Comparison of ENCODE assay signal across 1 cellular context in genomic region chr19:51098366-51099069, GRCh38.
TF ChIP-seq lines count a peak whose summit lies in the region.

No MANE protein-coding gene starts in this region.

TF ChIP-seq in SK-N-SH, 30 proteins besides CTCF, POLR2A, EP300 and RAD21 (continued from another document):
- no peak for TF ChIP-seq USF1 (IDR thresholded peaks at IDR 0.05; ENCODE audit: borderline replicate concordance, low read depth)
- TF ChIP-seq YY1 (IDR thresholded peaks at IDR 0.05; ENCODE audit: low read depth) = no peak
- no peak for TF ChIP-seq REST (IDR thresholded peaks at IDR 0.05; ENCODE audit: low read depth, low read length)
- TF ChIP-seq FOXM1 (IDR thresholded peaks at IDR 0.05; ENCODE audit: low read depth) = no peak
- no peak for TF ChIP-seq SMC3 (IDR thresholded peaks at IDR 0.05; ENCODE audit: low read depth, low read length)
- no peak for TF ChIP-seq CHD2 (IDR thresholded peaks at IDR 0.05; ENCODE audit: low read length, partially characterized antibody)
- no peak for TF ChIP-seq ZBTB33 (IDR thresholded peaks at IDR 0.05; ENCODE audit: borderline replicate concordance, low read depth)
- no peak for TF ChIP-seq SIN3A (IDR thresholded peaks at IDR 0.05; ENCODE audit: borderline replicate concordance, low read depth, low read length)
- no peak for TF ChIP-seq RCOR1 (IDR thresholded peaks at IDR 0.05; ENCODE audit: low read length)
- TF ChIP-seq IRF3 (IDR thresholded peaks at IDR 0.05; ENCODE audit: low read depth, low read length) = no peak
- no peak for TF ChIP-seq GABPA (IDR thresholded peaks at IDR 0.05; ENCODE audit: low read depth)
- no peak for TF ChIP-seq TEAD4 (IDR thresholded peaks at IDR 0.05; ENCODE audit: borderline replicate concordance, insufficient read depth)
